ENCODE assay signal across 8 cellular contexts in genomic region chr12:56688129-56688845, GRCh38. TPM values are rescaled to one million over a fixed set of nuclear protein-coding genes. Genes with fewer than 3 reads are reported as not detected.
A peak's percentile ranks its signal among the peaks of the same experiment; 100 is the strongest.
DNase-seq lines count a peak whose midpoint lies in the region; ATAC-seq and TF ChIP-seq lines count a peak whose summit lies in the region.

Gene PTGES3 (minus strand): TSS chr12:56688284. CDS start chr12:56687999, 285 bp downstream.

- H3K27me3 Mint-ChIP-seq in nephron progenitor cell (ENCODE audit: low read depth, poor library complexity): no peaks in the 10 kb centered on the region
- no peaks in the 10 kb centered on the region for H3K27me3 Mint-ChIP-seq in stimulated activated naive CD8-positive, alpha-beta T cell treated with anti-CD3 and anti-CD28 coated beads, Interleukin-15, amount 100 ng/mL, for 72 hours

- H3K9me3 Mint-ChIP-seq in nephron progenitor cell: peaks cover 13% of the 10 kb centered on the region
- H3K9me3 Mint-ChIP-seq in stimulated activated naive CD8-positive, alpha-beta T cell treated with anti-CD3 and anti-CD28 coated beads, Interleukin-15, amount 100 ng/mL, for 72 hours: no peaks in the 10 kb centered on the region

- ATAC-seq in stimulated activated naive CD8-positive, alpha-beta T cell treated with anti-CD3 and anti-CD28 coated beads, Interleukin-15, amount 100 ng/mL, for 72 hours: peak; percentile 86

- TF ChIP-seq CTCF in fibroblast of the aortic adventitia (IDR thresholded peaks at IDR 0.05; ENCODE audit: insufficient read depth, low read length): peak; percentile 3
- no peak for TF ChIP-seq CTCF in nephron progenitor cell (IDR thresholded peaks at IDR 0.05)

- H3K4me3 ChIP-seq in H7 (ENCODE audit: insufficient read depth, low read depth, low read length) (peak within 1 kb of the TSS; percentile 99), fibroblast of the aortic adventitia (ENCODE audit: low read depth, low read length) (peak within 1 kb of the TSS; percentile 97)

- no peaks in the 10 kb centered on the region for H3K27me3 ChIP-seq in H7 (ENCODE audit: control insufficient read depth, insufficient read depth, low read length)

- H3K4me1 Mint-ChIP-seq in nephron progenitor cell: peaks cover 35% of the 10 kb centered on the region
- H3K4me1 Mint-ChIP-seq in stimulated activated naive CD8-positive, alpha-beta T cell treated with anti-CD3 and anti-CD28 coated beads, Interleukin-15, amount 100 ng/mL, for 72 hours: peaks cover 36% of the 10 kb centered on the region

- DNase-seq in ELF-1 (ENCODE audit: low read depth, low spot score): peak; percentile 99
- peak; percentile 98 for DNase-seq in H7
- DNase-seq in M059J (ENCODE audit: low read depth): peak; percentile 97
- peak; percentile 97 to 99 for DNase-seq in SHP77 (lab: John Stamatoyannopoulos, UW)
- peak; percentile 96 for DNase-seq in activated effector memory CD4-positive, alpha-beta T cell treated with Interleukin-2 at 50 U/mL for 16 hours
- peak; percentile 98 for DNase-seq in fibroblast of the aortic adventitia (ENCODE audit: low read depth)
- DNase-seq in nephron progenitor cell: peak; percentile 97
- peak; percentile 99 for DNase-seq in stimulated activated naive CD8-positive, alpha-beta T cell treated with anti-CD3 and anti-CD28 coated beads, Interleukin-15, amount 100 ng/mL, for 72 hours

- H3K36me3 Mint-ChIP-seq in nephron progenitor cell (ENCODE audit: low read depth): peaks cover 23% of the 10 kb centered on the region

- peaks cover 1% of the 10 kb centered on the region; the same call in 1 of the 2 replicates for H3K36me3 ChIP-seq in H7 (replicated peaks; ENCODE audit: control insufficient read depth, insufficient read depth, low read length)

- H3K4me3 Mint-ChIP-seq in nephron progenitor cell: peak within 1 kb of the TSS; percentile 98
- H3K4me3 Mint-ChIP-seq in stimulated activated naive CD8-positive, alpha-beta T cell treated with anti-CD3 and anti-CD28 coated beads, Interleukin-15, amount 100 ng/mL, for 72 hours: peak within 1 kb of the TSS; percentile 94 to 95

- H3K27ac Mint-ChIP-seq in nephron progenitor cell: peak within 1 kb of the TSS; percentile 100
- H3K27ac Mint-ChIP-seq in stimulated activated naive CD8-positive, alpha-beta T cell treated with anti-CD3 and anti-CD28 coated beads, Interleukin-15, amount 100 ng/mL, for 72 hours: peak within 1 kb of the TSS; percentile 99

RNA-seq across cellular contexts. Expression of gene PTGES3, which starts in this region (rescaled TPM):
- total RNA-seq in H7 (2014; rRNA removed; shearing (Covaris generic)): 167 and 189 TPM in 2 replicates
- total RNA-seq in M059J (2014; rRNA removed; shearing (Covaris generic)): 112 and 181 TPM in 2 replicates
- 51.7 and 129 TPM in 2 replicates for total RNA-seq in fibroblast of the aortic adventitia (ENCODE audit: low replicate concordance)

Comparison
In these comparisons a context has a peak if more than half of its experiments do, and no peak if none do; other contexts are left out.
1. Peak in every context shown above with its lines: DNase-seq, ATAC-seq and H3K4me3 ChIP-seq.